ENCODE assay signal across 8 cellular contexts in genomic region chr6:168035098-168035660, GRCh38. TPM values are rescaled to one million over a fixed set of nuclear protein-coding genes. Genes with fewer than 3 reads are reported as not detected.
DNase-seq lines count a peak whose midpoint lies in the region; ATAC-seq and TF ChIP-seq lines count a peak whose summit lies in the region.

No MANE protein-coding gene starts in this region.

- no peak overlapping the region for H3K27ac Mint-ChIP-seq in activated CD4-positive, alpha-beta T cell treated with anti-CD3 and anti-CD28 coated beads, Interleukin-2, amount 10 ng/mL, durations not matched to agents 7 days and 5 days

- H3K9ac ChIP-seq in colonic mucosa (ENCODE audit: low read depth in 2 of 2, low read length in 2 of 2) = peak overlapping the region in 1 of 2 donors; percentile 74

- POLR2A ChIA-PET in activated CD4-positive, alpha-beta T cell treated with anti-CD3 and anti-CD28 coated beads, Interleukin-2, amount 10 ng/mL, durations not matched to agents 7 days and 5 days (lab: Charles Lee) = no interaction called here

- H3K4me3 Mint-ChIP-seq in activated CD4-positive, alpha-beta T cell treated with anti-CD3 and anti-CD28 coated beads, Interleukin-2, amount 10 ng/mL, durations not matched to agents 7 days and 5 days = no peak overlapping the region

- ATAC-seq in left lung = peak; percentile 51
- ATAC-seq in HG02678 (IDR thresholded peaks at IDR 0.05; ENCODE audit: unreplicated experiment) = no peak

- H3K4me1 ChIP-seq in colonic mucosa (peaks cover 6% of the 10 kb centered on the region), left lung (peaks cover 4 to 11% of the 10 kb centered on the region in 2 donors)

- peaks cover 11% of the 10 kb centered on the region for H3K27me3 Mint-ChIP-seq in activated CD4-positive, alpha-beta T cell treated with anti-CD3 and anti-CD28 coated beads, Interleukin-2, amount 10 ng/mL, durations not matched to agents 7 days and 5 days

- peaks cover 15% of the 10 kb centered on the region for H3K9me3 Mint-ChIP-seq in activated CD4-positive, alpha-beta T cell treated with anti-CD3 and anti-CD28 coated beads, Interleukin-2, amount 10 ng/mL, durations not matched to agents 7 days and 5 days

- H3K4me3 ChIP-seq in colonic mucosa (peak overlapping the region; percentile 34), left lung (peak overlapping the region in 1 of 2 donors; percentile 31)

- H3K9me3 ChIP-seq in colonic mucosa (no peaks in the 10 kb centered on the region), left lung (peaks cover 0 to 19% of the 10 kb centered on the region in 2 donors)

- no peaks in the 10 kb centered on the region for H3K36me3 ChIP-seq in colonic mucosa
- H3K36me3 ChIP-seq in left lung = no peaks in the 10 kb centered on the region

- H3K27ac ChIP-seq in colonic mucosa = peak overlapping the region; percentile 82
- H3K27ac ChIP-seq in left lung = peak overlapping the region in 1 of 2 donors; percentile 71

- intact Hi-C loops in colonic mucosa (cut with DNase I) = no loop called here
- intact Hi-C loops in left lung (cut with DNase I) = no loop called here

- H3K4me1 Mint-ChIP-seq in activated CD4-positive, alpha-beta T cell treated with anti-CD3 and anti-CD28 coated beads, Interleukin-2, amount 10 ng/mL, durations not matched to agents 7 days and 5 days = peaks cover 3% of the 10 kb centered on the region

- TF ChIP-seq CTCF in colonic mucosa (IDR thresholded peaks at IDR 0.05) (no peak), left lung (IDR thresholded peaks at IDR 0.05) (no peak)

- no peaks in the 10 kb centered on the region for H3K27me3 ChIP-seq in colonic mucosa
- H3K27me3 ChIP-seq in left lung = peaks cover 0 to 19% of the 10 kb centered on the region in 2 donors

- CTCF ChIA-PET in activated CD4-positive, alpha-beta T cell treated with anti-CD3 and anti-CD28 coated beads, Interleukin-2, amount 10 ng/mL, durations not matched to agents 7 days and 5 days (lab: Charles Lee) = no interaction called here

- no peaks in the 10 kb centered on the region for H3K36me3 Mint-ChIP-seq in activated CD4-positive, alpha-beta T cell treated with anti-CD3 and anti-CD28 coated beads, Interleukin-2, amount 10 ng/mL, durations not matched to agents 7 days and 5 days (ENCODE audit: low read depth)

- DNase-seq in D341Med (ENCODE audit: low spot score) (peak; percentile 51), NCI-H1092 treated with DMSO at 0.1 percent for 48 hours (lab: John Stamatoyannopoulos, UW) (peak; percentile 48), colonic mucosa (peak; percentile 35), left lung (peak in 1 of 2 donors; percentile 79), superior temporal gyrus (ENCODE audit: extremely low spot score) (peak; percentile 27)
- DNase-seq in activated CD4-positive, alpha-beta T cell treated with anti-CD3 and anti-CD28 coated beads, Interleukin-2, amount 10 ng/mL, durations not matched to agents 7 days and 5 days = no peak
- no peak for DNase-seq in central memory CD4-positive, alpha-beta T cell

RNA-seq across cellular contexts. Expression of gene KIF25, which starts 37.7 kb away (rescaled TPM):
- total RNA-seq in colonic mucosa (under 1 TPM in 1 of 2 donors, not detected in 1; 0.21 TPM), left lung (1 to 10 TPM in 1 of 2 donors, under 1 TPM in 1; 0.63 to 1.2 TPM)
- total RNA-seq in activated CD4-positive, alpha-beta T cell treated with anti-CD3 and anti-CD28 coated beads, Interleukin-2, amount 10 ng/mL, durations not matched to agents 7 days and 5 days = not detected

RNA-seq across cellular contexts. Expression of gene FRMD1, which starts 43.8 kb away (rescaled TPM):
- total RNA-seq in colonic mucosa (10 to 100 TPM in 1 of 2 donors, 1 to 10 TPM in 1; 2.3 to 21.0 TPM), left lung (not detected)
- not detected for total RNA-seq in activated CD4-positive, alpha-beta T cell treated with anti-CD3 and anti-CD28 coated beads, Interleukin-2, amount 10 ng/mL, durations not matched to agents 7 days and 5 days

Comparison
In these comparisons a context has a peak if more than half of its experiments do, and no peak if none do; other contexts are left out.
1. DNase-seq: peak in D341Med (single experiment), NCI-H1092 treated with DMSO at 0.1 percent for 48 hours (single experiment), colonic mucosa (single experiment) and superior temporal gyrus (single experiment); none in activated CD4-positive, alpha-beta T cell treated with anti-CD3 and anti-CD28 coated beads, Interleukin-2, amount 10 ng/mL, durations not matched to agents 7 days and 5 days (single experiment) and central memory CD4-positive, alpha-beta T cell (single experiment).